Comparison of ENCODE assay signal across 20 cellular contexts in the genomic region with DNA sequence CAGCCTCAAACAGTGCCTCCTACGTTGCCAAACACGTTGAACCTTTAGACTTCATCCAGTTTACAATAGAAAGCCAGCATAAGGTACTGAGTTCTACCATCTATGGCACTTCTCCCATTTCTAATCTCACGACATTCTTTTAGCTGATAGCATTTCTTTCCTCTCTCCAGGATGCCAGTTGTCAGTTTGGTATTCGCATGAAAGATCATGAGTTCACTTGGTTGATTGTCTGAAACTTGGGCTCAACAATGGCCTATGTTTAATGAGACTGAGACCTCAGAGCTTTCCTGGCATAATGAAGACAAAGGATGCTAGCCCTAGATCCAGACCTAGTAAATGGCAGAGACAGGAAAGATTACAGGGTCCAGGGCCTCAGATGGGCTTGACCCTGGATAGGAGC.
DNase-seq lines count a peak whose midpoint lies in the region; ATAC-seq and TF ChIP-seq lines count a peak whose summit lies in the region.
"Had no signal": no experiment of that assay in that cellular context is flagged by ENCODE, and none has a peak within 500 bp of the region (broad histone marks: within the 10 kb centered on the region; RNA-seq: fewer than 3 reads in every experiment).

No MANE protein-coding gene starts in this region.

- CTCF ChIA-PET in IMR-90 (lab: Yijun Ruan, JAX), result no interaction called here

- no peak overlapping the region for H2AK9ac ChIP-seq in IMR-90 (replicated peaks; ENCODE audit: low read depth, low read length, poor library complexity)

- H3K14ac ChIP-seq in IMR-90 (replicated peaks; ENCODE audit: low read depth, low read length), result peak overlapping the region; percentile 41; the same call in 1 of the 2 replicates

- no peak overlapping the region for H4K5ac ChIP-seq in IMR-90 (ENCODE audit: low read depth, low read length)

- H4K91ac ChIP-seq in IMR-90 (ENCODE audit: insufficient read depth, low read depth, low read length), result no peak overlapping the region

- no peak overlapping the region for H3K56ac ChIP-seq in IMR-90 (ENCODE audit: extremely low read depth, insufficient read depth, low read length)

- no peaks in the 10 kb centered on the region for H3K79me1 ChIP-seq in IMR-90 (ENCODE audit: low read depth in 1 of 2, low read length in 2 of 2)

- H3K4me3 ChIP-seq in IMR-90 (ENCODE audit: insufficient read depth, low read depth, low read length), result no peak overlapping the region
- H3K4me3 ChIP-seq in Karpas-422 (ENCODE audit: low read length), result no peak overlapping the region
- H3K4me3 ChIP-seq: A549 had no signal

- H2BK120ac ChIP-seq in IMR-90 (ENCODE audit: low read depth, low read length), result no peak overlapping the region

- dilution Hi-C loops in IMR-90 (cut with HindIII; ENCODE audit: low sequenced_read_pairs, unreplicated experiment), result no loop called here

- H3K18ac ChIP-seq in IMR-90 (ENCODE audit: low read depth, low read length), result no peak overlapping the region

- TF ChIP-seq CTCF in IMR-90 (conservative IDR thresholded peaks at IDR 0.05; ENCODE audit: low read depth, low read length), result no peak

- H3K27me3 ChIP-seq in IMR-90 (ENCODE audit: control insufficient read depth, insufficient read depth, low read length) (no peaks in the 10 kb centered on the region), Karpas-422 (ENCODE audit: low read length) (no peaks in the 10 kb centered on the region)
- H3K27me3 ChIP-seq: BE2C had no signal

- no peaks in the 10 kb centered on the region for H4K20me1 ChIP-seq in IMR-90 (ENCODE audit: insufficient read depth, low read length)
- H4K20me1 ChIP-seq in Karpas-422 (ENCODE audit: insufficient read depth, low read depth, low read length), result no peaks in the 10 kb centered on the region

- no peak for TF ChIP-seq POLR2A in IMR-90 (IDR thresholded peaks at IDR 0.05; ENCODE audit: low read depth, low read length)

- no peak overlapping the region for H2BK5ac ChIP-seq in IMR-90 (ENCODE audit: low read depth, low read length, poor library complexity, severe bottlenecking)

- H3K4ac ChIP-seq in IMR-90 (ENCODE audit: low read depth, low read length), result no peak overlapping the region

- intact Hi-C loops in IMR-90 (cut with micrococcal nuclease), result no loop called here

- no peak overlapping the region for H2BK20ac ChIP-seq in IMR-90 (ENCODE audit: low read depth, low read length)

- H3K4me2 ChIP-seq in IMR-90 (ENCODE audit: low read depth, low read length), result no peak overlapping the region
- H3K4me2 ChIP-seq in Karpas-422 (ENCODE audit: low read depth, low read length, poor library complexity, severe bottlenecking), result no peak overlapping the region
- H3K4me2 ChIP-seq: A549, KMS-11 had no signal

- no peak overlapping the region for H3K9ac ChIP-seq in IMR-90 (ENCODE audit: low read depth, low read length)
- no peak overlapping the region for H3K9ac ChIP-seq in Karpas-422 (ENCODE audit: low read length)
- H3K9ac ChIP-seq: KMS-11 had no signal

- H2BK15ac ChIP-seq in IMR-90 (ENCODE audit: low read depth, low read length), result no peak overlapping the region

- H3K23ac ChIP-seq in IMR-90 (ENCODE audit: low read depth, low read length), result no peak overlapping the region

- no peak for TF ChIP-seq RAD21 in IMR-90 (IDR thresholded peaks at IDR 0.05; ENCODE audit: low read length)

- POLR2A ChIA-PET in IMR-90 (lab: Charles Lee; ENCODE audit: unreplicated experiment), result no interaction called here

- H3K9me2 ChIP-seq in Karpas-422 (replicated peaks; ENCODE audit: insufficient read depth, low read length), result no peaks in the 10 kb centered on the region

- in situ Hi-C loops in IMR-90 (cut with MboI; ENCODE audit: low sequenced_read_pairs), result no loop called here

- no peak overlapping the region for H3K27ac ChIP-seq in IMR-90 (ENCODE audit: insufficient read depth, low read length)
- no peak overlapping the region for H3K27ac ChIP-seq in Karpas-422 (ENCODE audit: low read length)
- H3K27ac ChIP-seq: A549, KMS-11 had no signal

- WGBS in IMR-90 (ENCODE audit: extremely low coverage in 2 of 2, insufficient read length in 1 of 2), 2 experiments, result 71% methylated on average over 2 of the region's 4 CpGs; no CpG with 5 or more reads in 1 of the 2 experiments

- H3K9me3 ChIP-seq in IMR-90 (ENCODE audit: control insufficient read depth, insufficient read depth, low read length), result peaks cover 4% of the 10 kb centered on the region; the same call in 1 of the 2 replicates
- H3K9me3 ChIP-seq in Karpas-422 (ENCODE audit: low read length), result no peaks in the 10 kb centered on the region
- H3K9me3 ChIP-seq: BE2C had no signal

- H2AFZ ChIP-seq in IMR-90 (replicated peaks; ENCODE audit: low read length, poor library complexity), result no peak overlapping the region
- no peak overlapping the region for H2AFZ ChIP-seq in Karpas-422 (ENCODE audit: low read length)

- no peak overlapping the region for H2AK5ac ChIP-seq in IMR-90 (ENCODE audit: low read depth, low read length)

- no peaks in the 10 kb centered on the region for H3K9me1 ChIP-seq in IMR-90 (ENCODE audit: insufficient read depth, low read length)

- H3K79me2 ChIP-seq in Karpas-422 (ENCODE audit: low read length), result no peaks in the 10 kb centered on the region

- BruUV-seq in IMR-90 (replicated peaks; lab: Mats Ljungman, UMichigan), result no TSS peak

- DNase-seq in IMR-90 (no peak), astrocyte of the hippocampus (ENCODE audit: low read depth, low spot score) (peak; percentile 9), lung microvascular endothelial cell (ENCODE audit: low read depth in 2 of 2) (peak; percentile 27 to 38), retina (peak; percentile 21), Karpas-422 (no peak), activated gamma-delta T cell (lab: John Stamatoyannopoulos, UW) (no peak)
- DNase-seq: BE2C; CD4-positive, alpha-beta T cell; COR-L47; DMS79; NCI-H1105; NCI-H146; NCI-H2029; NCI-H345; NCI-H524; NCI-H774; Right ventricle myocardium superior had no signal

- H3K4me1 ChIP-seq in IMR-90 (ENCODE audit: control insufficient read depth, insufficient read depth, low read length) (no peaks in the 10 kb centered on the region), Karpas-422 (ENCODE audit: low read length) (peaks cover 6% of the 10 kb centered on the region)
- H3K4me1 ChIP-seq: A549, BE2C had no signal

- ATAC-seq in IMR-90 (ENCODE audit: low read depth) (no peak), HG03196 (IDR thresholded peaks at IDR 0.05; ENCODE audit: unreplicated experiment) (no peak)
- ATAC-seq: A549 had no signal

- no peak overlapping the region for H4K8ac ChIP-seq in IMR-90 (ENCODE audit: low read depth in 2 of 2, low read length in 2 of 2)

- H3K36me3 ChIP-seq in IMR-90 (ENCODE audit: control insufficient read depth, insufficient read depth, low read length) (no peaks in the 10 kb centered on the region), Karpas-422 (ENCODE audit: insufficient read depth, low read length) (no peaks in the 10 kb centered on the region)
- H3K36me3 ChIP-seq: BE2C had no signal

TF ChIP-seq in IMR-90, 13 proteins besides CTCF, POLR2A, EP300 and RAD21:
- TF ChIP-seq NFE2L2 (IDR thresholded peaks at IDR 0.05; ENCODE audit: low read depth, low read length) (no peak), BHLHE40 (IDR thresholded peaks at IDR 0.05; ENCODE audit: low read depth, low read length) (no peak)

Comparison
In these comparisons a context has a peak if more than half of its experiments do, and no peak if none do; other contexts are left out.
1. DNase-seq: peak in astrocyte of the hippocampus (single experiment), lung microvascular endothelial cell (2 of 2) and retina (single experiment); none in IMR-90 (single experiment), Karpas-422 (single experiment) and activated gamma-delta T cell (single experiment).